Comparison of ENCODE assay signal across 31 cellular contexts in genomic region chr10:128005858-128006257, GRCh38.
"Had no signal": no experiment of that assay in that cellular context is flagged by ENCODE, and none has a peak within 500 bp of the region (broad histone marks: within the 10 kb centered on the region; RNA-seq: fewer than 3 reads in every experiment).

No MANE protein-coding gene starts in this region.

- H3K36me3 ChIP-seq: ascending aorta, breast epithelium, cardiac muscle cell, esophagus muscularis mucosa, gastrocnemius medialis, WERI-Rb-1 had no signal

- ATAC-seq: activated CD4-positive, CD25-positive, alpha-beta regulatory T cell treated with anti-CD3 and anti-CD28 coated beads, Interleukin-2, amount 50 U/mL, for 24 hours; activated CD8-positive, alpha-beta T cell treated with anti-CD3 and anti-CD28 coated beads for 36 hours; activated naive CD4-positive, alpha-beta T cell treated with anti-CD3 and anti-CD28 coated beads, Interleukin-2, amount 50 U/mL, for 72 hours; activated T-cell treated with anti-CD3 and anti-CD28 coated beads, Interleukin-2, amount 50 U/mL, for 4 hours; activated T-helper 17 cell treated with anti-CD3 and anti-CD28 coated beads, Interleukin-2, amount 50 U/mL, for 72 hours; effector memory CD8-positive, alpha-beta T cell; foreskin keratinocyte; gastrocnemius medialis; T-helper 17 cell had no signal

- H3K27ac ChIP-seq: ascending aorta, cardiac muscle cell, foreskin keratinocyte, gastrocnemius medialis, WERI-Rb-1 had no signal

- H3K9me3 ChIP-seq: ascending aorta, breast epithelium, esophagus muscularis mucosa, gastrocnemius medialis had no signal

- DNase-seq: activated B cell treated with CpG ODN at 0.5 μM for 24 hours; activated CD4-positive, alpha-beta T cell treated with anti-CD3 and anti-CD28 coated beads for 48 hours; activated CD4-positive, alpha-beta T cell treated with anti-CD3 and anti-CD28 coated beads, Interleukin-2, amount 50 U/mL, for 1 hour; activated CD4-positive, alpha-beta T cell treated with anti-CD3 and anti-CD28 coated beads, Interleukin-2, amount 50 U/mL, for 48 hours; activated CD8-positive, alpha-beta memory T cell treated with anti-CD3 and anti-CD28 coated beads for 24 hours; activated CD8-positive, alpha-beta T cell treated with anti-CD3 and anti-CD28 coated beads for 36 hours; activated effector memory CD4-positive, alpha-beta T cell treated with Interleukin-2 at 50 U/mL for 16 hours; activated gamma-delta T cell treated with Interleukin-2 at 50 U/mL for 16 hours; activated naive CD4-positive, alpha-beta T cell treated with Interleukin-2 at 50 U/mL for 16 hours; activated naive CD8-positive, alpha-beta T cell treated with anti-CD3 and anti-CD28 coated beads, Interleukin-2, amount 10 ng/mL, durations not matched to agents 7 days and 5 days; activated T-cell treated with anti-CD3 and anti-CD28 coated beads, Interleukin-2, amount 50 U/mL, for 4 hours; cortex of kidney; dermis blood vessel endothelial cell; effector CD4-positive, alpha-beta T cell; effector memory CD8-positive, alpha-beta T cell; erythroblast; foreskin keratinocyte; gastrocnemius medialis; glutamatergic neuron; T-helper 1 cell; T-helper 17 cell; T1000; WERI-Rb-1 had no signal

- H3K27me3 ChIP-seq: ascending aorta, breast epithelium had no signal

- H3K4me3 ChIP-seq: ascending aorta, breast epithelium, cardiac muscle cell, esophagus muscularis mucosa, gastrocnemius medialis had no signal

- H3K4me1 ChIP-seq: ascending aorta, breast epithelium, foreskin keratinocyte, gastrocnemius medialis had no signal

- FAIRE-seq: colon had no signal
